In the genomic region with DNA sequence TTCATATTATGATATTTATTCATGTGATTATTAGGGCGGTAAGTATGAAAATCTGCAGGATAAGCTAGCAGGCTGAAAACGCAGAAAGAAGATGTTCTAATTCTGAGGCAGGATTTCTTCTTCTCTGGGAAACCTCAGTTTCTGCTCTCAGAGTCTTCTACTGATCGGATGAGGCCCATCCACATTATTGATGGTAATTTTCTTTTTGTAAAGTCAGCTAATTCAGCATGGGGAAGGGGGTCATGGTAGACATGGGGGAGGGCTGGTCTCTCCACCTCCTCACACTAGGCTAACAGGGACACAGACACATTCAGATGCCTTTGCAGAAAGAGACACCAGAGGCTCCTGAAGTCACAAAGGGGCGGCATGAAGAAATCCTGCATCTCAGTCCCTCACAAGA, we compare ENCODE assay signal across 30 cellular contexts.
"Had no signal": no experiment of that assay in that cellular context is flagged by ENCODE, and none has a peak within 500 bp of the region (broad histone marks: within the 10 kb centered on the region; RNA-seq: fewer than 3 reads in every experiment).

No MANE protein-coding gene starts in this region.

- H3K4me1 ChIP-seq: ascending aorta had no signal

- FAIRE-seq: TTC549 had no signal

- ATAC-seq: activated CD8-positive, alpha-beta T cell treated with anti-CD3 and anti-CD28 coated beads for 36 hours; activated naive CD4-positive, alpha-beta T cell treated with anti-CD3 and anti-CD28 coated beads, Interleukin-2, amount 50 U/mL, for 72 hours; activated T-cell treated with anti-CD3 and anti-CD28 coated beads, Interleukin-2, amount 50 U/mL, for 4 hours; activated T-cell treated with anti-CD3 and anti-CD28 coated beads, Interleukin-2, amount 50 U/mL, for 72 hours; activated T-helper 17 cell treated with anti-CD3 and anti-CD28 coated beads, Interleukin-2, amount 50 U/mL, for 72 hours had no signal

- H3K27ac ChIP-seq: ascending aorta, cardiac muscle cell, VCaP had no signal

- H3K4me3 ChIP-seq: ascending aorta, cardiac muscle cell had no signal

- H3K9me3 ChIP-seq: ascending aorta had no signal

- DNase-seq: activated B cell treated with CpG ODN at 0.5 μM for 24 hours; activated CD4-positive, alpha-beta memory T cell treated with anti-CD3 and anti-CD28 coated beads for 36 hours; activated CD4-positive, alpha-beta T cell treated with anti-CD3 and anti-CD28 coated beads for 4 hours; activated CD4-positive, alpha-beta T cell treated with anti-CD3 and anti-CD28 coated beads, Interleukin-2, amount 50 U/mL, for 1 hour; activated CD4-positive, alpha-beta T cell treated with anti-CD3 and anti-CD28 coated beads, Interleukin-2, amount 50 U/mL, for 4 hours; activated CD4-positive, CD25-positive, alpha-beta regulatory T cell treated with anti-CD3 and anti-CD28 coated beads, Interleukin-2, amount 50 U/mL, for 72 hours; activated CD8-positive, alpha-beta memory T cell treated with anti-CD3 and anti-CD28 coated beads, Interleukin-2, amount 50 U/mL, for 4 hours; activated CD8-positive, alpha-beta T cell treated with anti-CD3 and anti-CD28 coated beads for 36 hours; activated effector memory CD4-positive, alpha-beta T cell treated with anti-CD3 and anti-CD28 coated beads, Interleukin-2, amount 50 U/mL, for 16 hours; activated gamma-delta T cell treated with Interleukin-2 at 50 U/mL for 16 hours; activated naive CD4-positive, alpha-beta T cell; activated naive CD4-positive, alpha-beta T cell treated with anti-CD3 and anti-CD28 coated beads for 36 hours; activated naive CD4-positive, alpha-beta T cell treated with anti-CD3 and anti-CD28 coated beads, Interleukin-2, amount 50 U/mL, for 16 hours; activated naive CD8-positive, alpha-beta T cell treated with anti-CD3 and anti-CD28 coated beads for 36 hours; activated T-cell treated with anti-CD3 and anti-CD28 coated beads for 4 hours; activated T-cell treated with anti-CD3 and anti-CD28 coated beads, Interleukin-2, amount 50 U/mL, for 1 hour; activated T-cell treated with anti-CD3 and anti-CD28 coated beads, Interleukin-2, amount 50 U/mL, for 4 hours; activated T-cell treated with anti-CD3 and anti-CD28 coated beads, Interleukin-2, amount 50 U/mL, for 72 hours; amygdala; anterior cingulate cortex; caudate nucleus; cerebellar nuclear complex; T-helper 2 cell; T-helper 9 cell had no signal

- H3K27me3 ChIP-seq: ascending aorta had no signal

- H3K36me3 ChIP-seq: ascending aorta, cardiac muscle cell had no signal
